Comparison of ENCODE assay signal across 1 cellular context in genomic region chr7:156985101-156985967, GRCh38.
TF ChIP-seq lines count a peak whose summit lies in the region.

No MANE protein-coding gene starts in this region.

TF ChIP-seq in HepG2, 621 proteins besides CTCF, POLR2A, EP300 and RAD21:
- TF ChIP-seq TRAFD1 (CRISPR knock-in tag; IDR thresholded peaks at IDR 0.05; ENCODE audit: borderline replicate concordance) (no peak), ZNF768 (CRISPR knock-in tag; IDR thresholded peaks at IDR 0.05) (0 out of 2 replicates have a peak, but pooled peaks have one; percentile 22), SUZ12 (IDR thresholded peaks at IDR 0.05; ENCODE audit: low read depth, low read length) (no peak)
